21 cellular contexts compared by ENCODE assay signal in genomic region chr20:23272176-23273029, GRCh38.
"Had no signal": no experiment of that assay in that cellular context is flagged by ENCODE, and none has a peak within 500 bp of the region (broad histone marks: within the 10 kb centered on the region; RNA-seq: fewer than 3 reads in every experiment).

No MANE protein-coding gene starts in this region.

- H3K27ac Mint-ChIP-seq: immature natural killer cell had no signal

- H3K9me3 ChIP-seq: mucosa of descending colon, ovary, right atrium auricular region, sigmoid colon, thoracic aorta, transverse colon had no signal

- H3K27me3 ChIP-seq: dorsolateral prefrontal cortex, ovary, right atrium auricular region, sigmoid colon, stomach, transverse colon had no signal

- ATAC-seq: foreskin keratinocyte; left colon; mucosa of descending colon; naive thymus-derived CD8-positive, alpha-beta T cell had no signal

- H3K36me3 Mint-ChIP-seq: immature natural killer cell had no signal

- H3K27ac ChIP-seq: dorsolateral prefrontal cortex, epithelial cell of prostate, foreskin keratinocyte, ovary, right atrium auricular region, sigmoid colon, skin epidermis, stomach, thoracic aorta, transverse colon had no signal

- DNase-seq: cortex of kidney; dorsolateral prefrontal cortex; effector memory CD4-positive, alpha-beta T cell; foreskin keratinocyte; immature natural killer cell; kidney; left colon; mammary epithelial cell; mucosa of descending colon; naive thymus-derived CD8-positive, alpha-beta T cell; ovary; sigmoid colon; stimulated activated CD4-positive, alpha-beta T cell treated with anti-CD3 and anti-CD28 coated beads, Interleukin-12 subunit alpha, Interleukin-12 subunit beta, amount 100 ng/mL, for 4 hours; stimulated activated naive CD4-positive, alpha-beta T cell; stomach; substantia nigra; transverse colon had no signal

- H3K4me3 ChIP-seq: dorsolateral prefrontal cortex, mucosa of descending colon, ovary, right atrium auricular region, sigmoid colon, skin epidermis, stomach, thoracic aorta, transverse colon had no signal

- H3K4me1 Mint-ChIP-seq: immature natural killer cell; naive thymus-derived CD8-positive, alpha-beta T cell had no signal

- H3K36me3 ChIP-seq: ovary, right atrium auricular region, sigmoid colon, stomach, thoracic aorta, transverse colon had no signal

- H3K4me3 Mint-ChIP-seq: immature natural killer cell; naive thymus-derived CD8-positive, alpha-beta T cell had no signal

- H3K4me1 ChIP-seq: foreskin keratinocyte, sigmoid colon, stomach, transverse colon had no signal
